In genomic region chr3:50568947-50569749, GRCh38 we compare ENCODE assay signal across 8 cellular contexts. TPM values are rescaled to one million over a fixed set of nuclear protein-coding genes. Genes with fewer than 3 reads are reported as not detected.
DNase-seq lines count a peak whose midpoint lies in the region; ATAC-seq and TF ChIP-seq lines count a peak whose summit lies in the region.

HEMK1 (plus strand) TSS chr3:50569522; CDS start chr3:50571105, 1,583 bp downstream.

- TF ChIP-seq POLR2A in Peyer's patch (IDR thresholded peaks at IDR 0.05): peak; percentile 46 to 62

- H3K9ac ChIP-seq in muscle layer of colon (ENCODE audit: low read length): peak within 1 kb of the TSS; percentile 96

- H3K27me3 ChIP-seq in Peyer's patch: no peaks in the 10 kb centered on the region
- H3K27me3 ChIP-seq in esophagus (ENCODE audit: control insufficient read depth in 1 of 2, insufficient read depth in 2 of 2, low read length in 2 of 2): no peaks in the 10 kb centered on the region
- no peaks in the 10 kb centered on the region for H3K27me3 ChIP-seq in muscle layer of colon (ENCODE audit: control insufficient read depth in 1 of 2, insufficient read depth in 2 of 2, low read length in 2 of 2)

- DNase-seq in DMS153 treated with DMSO at 0.1 percent for 48 hours (lab: John Stamatoyannopoulos, UW; ENCODE audit: unreplicated experiment) (peak; percentile 53), Peyer's patch (peak; percentile 98 to 99 (median 99))
- DNase-seq in Jurkat, Clone E6-1 (ENCODE audit: low read depth, low spot score): peak; percentile 86
- DNase-seq in activated T-cell treated with anti-CD3 and anti-CD28 coated beads, Interleukin-2, amount 50 U/mL, for 48 hours: peak; percentile 96 to 97
- DNase-seq in stimulated activated CD8-positive, alpha-beta memory T cell treated with anti-CD3 and anti-CD28 coated beads, Interleukin-7, amount 100 ng/mL, for 24 hours (ENCODE audit: low read depth): peak; percentile 96

- peak within 1 kb of the TSS; percentile 66 for H3K4me3 ChIP-seq in Jurkat, Clone E6-1 (ENCODE audit: low read length)
- H3K4me3 ChIP-seq in Peyer's patch (peak within 1 kb of the TSS; percentile 63 to 75 (median 70)), esophagus (ENCODE audit: low read depth in 1 of 2, low read length in 2 of 2) (peak within 1 kb of the TSS; percentile 74 to 83), muscle layer of colon (ENCODE audit: low read depth in 1 of 2, low read length in 2 of 2) (peak within 1 kb of the TSS; percentile 92 to 96)

- H3K27ac ChIP-seq in Peyer's patch (peak within 1 kb of the TSS; percentile 82 to 91 (median 88)), esophagus (ENCODE audit: low read depth in 2 of 2, low read length in 1 of 2) (peak within 1 kb of the TSS; percentile 82 to 94), muscle layer of colon (ENCODE audit: low read depth, low read length) (peak within 1 kb of the TSS; percentile 90)

- H3K36me3 ChIP-seq in Peyer's patch (no peaks in the 10 kb centered on the region), esophagus (ENCODE audit: control insufficient read depth in 2 of 2, insufficient read depth in 2 of 2, low read length in 1 of 2) (peaks cover 0 to 3% of the 10 kb centered on the region in 2 donors), muscle layer of colon (ENCODE audit: insufficient read depth, low read length) (peaks cover 11% of the 10 kb centered on the region)

- H3K9me3 ChIP-seq in Peyer's patch: no peaks in the 10 kb centered on the region
- H3K9me3 ChIP-seq in esophagus (ENCODE audit: control insufficient read depth in 2 of 2, insufficient read depth in 1 of 2, low read depth in 1 of 2, low read length in 1 of 2): no peaks in the 10 kb centered on the region
- no peaks in the 10 kb centered on the region for H3K9me3 ChIP-seq in muscle layer of colon (ENCODE audit: low read length)

- peak; percentile 59 for ATAC-seq in GM21619 (IDR thresholded peaks at IDR 0.05; ENCODE audit: unreplicated experiment)

- H3K4me1 ChIP-seq in Peyer's patch: peaks cover 0 to 30% (median 14%) of the 10 kb centered on the region in 4 donors
- peaks cover 0 to 10% of the 10 kb centered on the region in 2 donors for H3K4me1 ChIP-seq in esophagus (ENCODE audit: control insufficient read depth in 2 of 2, insufficient read depth in 2 of 2, low read length in 1 of 2)
- H3K4me1 ChIP-seq in muscle layer of colon (ENCODE audit: insufficient read depth, low read length): peaks cover 35% of the 10 kb centered on the region

- peak in 1 of 6 experiments; percentile 18 for TF ChIP-seq CTCF in Peyer's patch (IDR thresholded peaks at IDR 0.05)

- 0 to 1% methylated on average over 55 of the region's 55 CpGs for WGBS in esophagus, 2 donors

RNA-seq across cellular contexts. Expression of gene HEMK1, which starts in this region (rescaled TPM):
- polyA plus RNA-seq in Jurkat, Clone E6-1 (2012; ENCODE audit: insufficient read depth, insufficient read length): 23.6 TPM
- 10 to 100 TPM in 3 of 4 donors, 1 to 10 TPM in 1; 8.6 to 15.3 (median 12.5) TPM for total RNA-seq in Peyer's patch
- 10 to 100 TPM in 1 of 2 donors, 1 to 10 TPM in 1; 8.3 to 12.9 TPM for polyA plus RNA-seq in esophagus

Comparison
In these comparisons a context has a peak if more than half of its experiments do, and no peak if none do; other contexts are left out.
1. Peak in every context shown above with its lines: DNase-seq, ATAC-seq, H3K4me3 ChIP-seq and H3K27ac ChIP-seq.